31 cellular contexts compared by ENCODE assay signal in the genomic region with DNA sequence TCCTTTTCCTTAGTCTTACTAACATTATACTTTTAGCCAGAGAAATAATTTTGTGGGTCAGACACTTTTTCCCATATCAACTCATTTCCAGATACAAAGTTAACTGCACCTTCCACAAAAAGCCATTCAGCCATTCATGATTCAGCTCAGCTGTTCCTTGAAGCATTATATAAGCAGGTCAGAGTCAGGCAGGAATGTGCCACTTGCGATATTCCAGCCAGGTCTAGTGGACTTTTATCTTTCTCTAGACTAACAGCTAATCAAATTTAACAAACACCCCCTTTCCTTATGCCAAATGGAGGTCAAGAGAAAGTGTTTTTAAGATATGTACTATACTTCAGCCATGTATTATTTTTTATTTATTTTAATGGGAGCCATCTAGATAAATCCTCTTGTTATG.
"Had no signal": no experiment of that assay in that cellular context is flagged by ENCODE, and none has a peak within 500 bp of the region (broad histone marks: within the 10 kb centered on the region; RNA-seq: fewer than 3 reads in every experiment).

No MANE protein-coding gene starts in this region.

- FAIRE-seq: endometrium, frontal cortex, urothelium cell line had no signal

- H3K4me1 ChIP-seq: esophagus squamous epithelium, heart left ventricle, psoas muscle, sigmoid colon, suprapubic skin had no signal

- H3K27me3 Mint-ChIP-seq: central memory CD8-positive, alpha-beta T cell; memory B cell; type B pancreatic cell had no signal

- H3K79me2 ChIP-seq: hepatocyte had no signal

- H3K27ac Mint-ChIP-seq: effector memory CD8-positive, alpha-beta T cell; memory B cell; natural killer cell treated with Interleukin-12 subunit alpha and Interleukin-12 subunit beta and Interleukin-15 and Interleukin-18, amount 100 ng/mL, for 72 hours; stimulated activated naive CD8-positive, alpha-beta T cell treated with anti-CD3 and anti-CD28 coated beads, Interleukin-15, amount 100 ng/mL, for 72 hours had no signal

- H3K36me3 Mint-ChIP-seq: memory B cell; naive B cell; natural killer cell treated with Interleukin-12 subunit alpha and Interleukin-12 subunit beta and Interleukin-15 and Interleukin-18, amount 100 ng/mL, for 72 hours; type B pancreatic cell had no signal

- H3K4me3 Mint-ChIP-seq: central memory CD8-positive, alpha-beta T cell; effector memory CD8-positive, alpha-beta T cell; memory B cell; naive B cell; natural killer cell treated with Interleukin-12 subunit alpha and Interleukin-12 subunit beta and Interleukin-15 and Interleukin-18, amount 100 ng/mL, for 72 hours; neural crest cell; stimulated activated naive CD8-positive, alpha-beta T cell treated with anti-CD3 and anti-CD28 coated beads, Interleukin-15, amount 100 ng/mL, for 72 hours; type B pancreatic cell had no signal

- H3K27ac ChIP-seq: cardiac muscle cell, esophagus squamous epithelium, heart left ventricle, hepatocyte, psoas muscle, sigmoid colon, suprapubic skin, thyroid gland had no signal

- DNase-seq: cortex of kidney; effector memory CD8-positive, alpha-beta T cell; erythroblast; esophagus squamous epithelium; heart left ventricle; left colon; left ventricle myocardium superior; mucosa of descending colon; naive B cell; posterior cingulate gyrus; psoas muscle; right cardiac atrium; sigmoid colon; stimulated activated CD4-positive, alpha-beta T cell treated with anti-CD3 and anti-CD28 coated beads, Interleukin-15, amount 100 ng/mL, for 24 hours; stimulated activated CD4-positive, alpha-beta T cell treated with anti-CD3 and anti-CD28 coated beads, Interleukin-4, amount 100 ng/mL, for 1 hour; stimulated activated CD8-positive, alpha-beta memory T cell treated with anti-CD3 and anti-CD28 coated beads, Interleukin-4, amount 100 ng/mL, for 48 hours; stimulated activated naive CD4-positive, alpha-beta T cell; stimulated activated naive CD8-positive, alpha-beta T cell treated with anti-CD3 and anti-CD28 coated beads, Interleukin-15, amount 100 ng/mL, for 72 hours; thyroid gland had no signal

- H3K9me3 ChIP-seq: esophagus squamous epithelium, heart left ventricle, mucosa of descending colon, psoas muscle, sigmoid colon, suprapubic skin, thyroid gland had no signal

- ATAC-seq: effector memory CD8-positive, alpha-beta T cell; heart left ventricle; left colon; left ventricle myocardium superior; mucosa of descending colon; natural killer cell treated with Interleukin-12 subunit alpha and Interleukin-12 subunit beta and Interleukin-15 and Interleukin-18, amount 100 ng/mL, for 72 hours; psoas muscle; right cardiac atrium; stimulated activated naive CD8-positive, alpha-beta T cell treated with anti-CD3 and anti-CD28 coated beads, Interleukin-15, amount 100 ng/mL, for 72 hours had no signal

- H3K27me3 ChIP-seq: cardiac muscle cell, esophagus squamous epithelium, hepatocyte, suprapubic skin, thyroid gland had no signal

- H3K4me3 ChIP-seq: cardiac muscle cell, esophagus squamous epithelium, heart left ventricle, hepatocyte, lung, mucosa of descending colon, psoas muscle, sigmoid colon, suprapubic skin, thyroid gland had no signal

- H3K4me2 ChIP-seq: hepatocyte had no signal

- H3K4me1 Mint-ChIP-seq: central memory CD8-positive, alpha-beta T cell; memory B cell; naive B cell; stimulated activated naive CD8-positive, alpha-beta T cell treated with anti-CD3 and anti-CD28 coated beads, Interleukin-15, amount 100 ng/mL, for 72 hours had no signal

- H2AFZ ChIP-seq: hepatocyte had no signal

- H3K9me3 Mint-ChIP-seq: central memory CD8-positive, alpha-beta T cell; effector memory CD8-positive, alpha-beta T cell; memory B cell; naive B cell; natural killer cell treated with Interleukin-12 subunit alpha and Interleukin-12 subunit beta and Interleukin-15 and Interleukin-18, amount 100 ng/mL, for 72 hours; neural crest cell; stimulated activated naive CD8-positive, alpha-beta T cell treated with anti-CD3 and anti-CD28 coated beads, Interleukin-15, amount 100 ng/mL, for 72 hours; type B pancreatic cell had no signal

- H3K36me3 ChIP-seq: cardiac muscle cell, esophagus squamous epithelium, heart left ventricle, sigmoid colon, suprapubic skin, thyroid gland had no signal
